ENCODE assay signal across 9 cellular contexts in the genomic region with DNA sequence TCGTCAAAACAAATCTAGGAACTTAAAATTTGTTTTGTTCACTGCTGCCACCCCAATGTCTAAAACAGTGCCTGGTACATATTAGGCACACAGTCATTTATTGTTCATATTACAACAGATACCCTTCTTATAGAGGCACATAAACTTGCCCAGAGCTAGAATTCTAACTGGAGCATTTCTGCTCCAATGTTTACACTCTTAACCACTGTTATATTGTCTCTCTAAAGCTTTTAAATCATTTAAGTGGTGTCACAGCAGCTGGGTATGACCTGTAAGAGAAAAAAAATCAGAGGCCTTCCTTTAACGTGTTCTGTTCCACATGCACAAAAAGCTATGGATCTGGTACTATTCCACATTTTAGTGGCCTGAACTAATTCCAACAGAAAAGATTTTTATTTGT. TPM values are rescaled to one million over a fixed set of nuclear protein-coding genes. Genes with fewer than 3 reads are reported as not detected.
A peak's percentile ranks its signal among the peaks of the same experiment; 100 is the strongest.
DNase-seq lines count a peak whose midpoint lies in the region; TF ChIP-seq lines count a peak whose summit lies in the region.
"Had no signal": no experiment of that assay in that cellular context is flagged by ENCODE, and none has a peak within 500 bp of the region (broad histone marks: within the 10 kb centered on the region; RNA-seq: fewer than 3 reads in every experiment).

No MANE protein-coding gene starts in this region.

- H3K9ac ChIP-seq in liver (ENCODE audit: low read depth in 1 of 2, low read length in 2 of 2): peak overlapping the region; percentile 99 to 100

- no peak for TF ChIP-seq POLR2A in adrenal gland (IDR thresholded peaks at IDR 0.05)

- H3K27me3 ChIP-seq in adrenal gland (no peaks in the 10 kb centered on the region), liver (ENCODE audit: control insufficient read depth in 4 of 4, insufficient read depth in 4 of 4, low read length in 3 of 4) (no peaks in the 10 kb centered on the region), tibial artery (no peaks in the 10 kb centered on the region)

- POLR2A ChIA-PET in activated CD4-positive, alpha-beta memory T cell treated with anti-CD3 and anti-CD28 coated beads, Interleukin-2, amount 10 ng/mL, durations not matched to agents 7 days and 5 days (lab: Charles Lee): interaction anchor here (1.1 to 15.1 kb wide), 6 partner anchors 7 to 195 kb away, joined by 3 to 510 read pairs (median 36); a partner anchor contains a TSS
- POLR2A ChIA-PET in activated CD4-positive, alpha-beta memory T cell treated with anti-CD3 and anti-CD28 coated beads for 36 hours (lab: Charles Lee): interaction anchor here (0.5 to 6.7 kb wide), 6 partner anchors 6 to 479 kb away, joined by 3 to 147 read pairs (median 4); a partner anchor contains a TSS

- WGBS in adrenal gland, 4 donors: 5 to 6% (median 5%) methylated on average over 2 of the region's 2 CpGs
- under 1% methylated on average over 2 of the region's 2 CpGs for WGBS in liver

- no peaks in the 10 kb centered on the region for H3K9me3 ChIP-seq in adrenal gland (replicated peaks in 1 of 3)
- no peaks in the 10 kb centered on the region for H3K9me3 ChIP-seq in liver (ENCODE audit: control insufficient read depth in 4 of 4, low read length in 3 of 4)
- no peaks in the 10 kb centered on the region for H3K9me3 ChIP-seq in tibial artery

- no peak overlapping the region for H3K4me3 Mint-ChIP-seq in activated CD4-positive, alpha-beta memory T cell treated with anti-CD3 and anti-CD28 coated beads, Interleukin-2, amount 10 ng/mL, durations not matched to agents 7 days and 5 days
- no peak overlapping the region for H3K4me3 Mint-ChIP-seq in activated CD4-positive, alpha-beta memory T cell treated with anti-CD3 and anti-CD28 coated beads for 36 hours
- H3K4me3 Mint-ChIP-seq in activated naive CD4-positive, alpha-beta T cell treated with anti-CD3 and anti-CD28 coated beads for 36 hours: no peak overlapping the region

- H3K27ac ChIP-seq in adrenal gland (peak overlapping the region in 4 of 5 donors; percentile 99 to 100 (median 100)), liver (ENCODE audit: low read depth in 1 of 2, low read length in 2 of 2) (peak overlapping the region; percentile 100), tibial artery (peak overlapping the region; percentile 99 to 100)

- TF ChIP-seq CTCF in adrenal gland (IDR thresholded peaks at IDR 0.05) (no peak), liver (IDR thresholded peaks at IDR 0.05; ENCODE audit: low read depth, low read length, missing input control) (no peak), tibial artery (IDR thresholded peaks at IDR 0.05) (no peak)

- peak overlapping the region; percentile 63 for H3K27ac Mint-ChIP-seq in activated CD4-positive, alpha-beta memory T cell treated with anti-CD3 and anti-CD28 coated beads, Interleukin-2, amount 10 ng/mL, durations not matched to agents 7 days and 5 days
- H3K27ac Mint-ChIP-seq in activated CD4-positive, alpha-beta memory T cell treated with anti-CD3 and anti-CD28 coated beads for 36 hours: no peak overlapping the region
- H3K27ac Mint-ChIP-seq in activated naive CD4-positive, alpha-beta T cell treated with anti-CD3 and anti-CD28 coated beads for 36 hours: no peak overlapping the region

- intact Hi-C loops in activated CD4-positive, alpha-beta memory T cell treated with anti-CD3 and anti-CD28 coated beads for 36 hours (cut with micrococcal nuclease): no loop called here
- intact Hi-C loops in adrenal gland (cut with DNase I): no loop called here
- intact Hi-C loops in tibial artery (cut with DNase I; ENCODE audit: low total_unique reads): loop anchor here (10.0 kb wide), 1 partner anchor 60 kb away; a partner anchor contains a TSS
- intact Hi-C loops in activated naive CD4-positive, alpha-beta T cell treated with anti-CD3 and anti-CD28 coated beads for 36 hours (cut with micrococcal nuclease): no loop called here

- peaks cover 47% of the 10 kb centered on the region for H3K36me3 Mint-ChIP-seq in activated CD4-positive, alpha-beta memory T cell treated with anti-CD3 and anti-CD28 coated beads, Interleukin-2, amount 10 ng/mL, durations not matched to agents 7 days and 5 days (ENCODE audit: low read depth)
- H3K36me3 Mint-ChIP-seq in activated CD4-positive, alpha-beta memory T cell treated with anti-CD3 and anti-CD28 coated beads for 36 hours: peaks cover 46% of the 10 kb centered on the region
- peaks cover 40% of the 10 kb centered on the region for H3K36me3 Mint-ChIP-seq in activated naive CD4-positive, alpha-beta T cell treated with anti-CD3 and anti-CD28 coated beads for 36 hours (ENCODE audit: low read depth)

- no peaks in the 10 kb centered on the region for H3K36me3 ChIP-seq in adrenal gland (replicated peaks in 1 of 2)
- peaks cover 0 to 2% (median 0%) of the 10 kb centered on the region in 4 donors for H3K36me3 ChIP-seq in liver (ENCODE audit: control insufficient read depth in 4 of 4, insufficient read depth in 3 of 4, low read depth in 1 of 4, low read length in 3 of 4)
- no peaks in the 10 kb centered on the region for H3K36me3 ChIP-seq in tibial artery

- H3K27me3 Mint-ChIP-seq in activated CD4-positive, alpha-beta memory T cell treated with anti-CD3 and anti-CD28 coated beads, Interleukin-2, amount 10 ng/mL, durations not matched to agents 7 days and 5 days: no peaks in the 10 kb centered on the region
- H3K27me3 Mint-ChIP-seq in activated CD4-positive, alpha-beta memory T cell treated with anti-CD3 and anti-CD28 coated beads for 36 hours: no peaks in the 10 kb centered on the region
- H3K27me3 Mint-ChIP-seq in activated naive CD4-positive, alpha-beta T cell treated with anti-CD3 and anti-CD28 coated beads for 36 hours (ENCODE audit: low read depth): no peaks in the 10 kb centered on the region

- H3K4me3 ChIP-seq in adrenal gland (peak overlapping the region in 3 of 4 donors; percentile 19 to 95 (median 84)), liver (ENCODE audit: low read depth in 1 of 3, low read length in 3 of 3) (peak overlapping the region; percentile 78 to 99 (median 98)), tibial artery (peak overlapping the region; percentile 75 to 76)

- no peaks in the 10 kb centered on the region for H3K9me3 Mint-ChIP-seq in activated CD4-positive, alpha-beta memory T cell treated with anti-CD3 and anti-CD28 coated beads, Interleukin-2, amount 10 ng/mL, durations not matched to agents 7 days and 5 days
- no peaks in the 10 kb centered on the region for H3K9me3 Mint-ChIP-seq in activated CD4-positive, alpha-beta memory T cell treated with anti-CD3 and anti-CD28 coated beads for 36 hours
- H3K9me3 Mint-ChIP-seq in activated naive CD4-positive, alpha-beta T cell treated with anti-CD3 and anti-CD28 coated beads for 36 hours: no peaks in the 10 kb centered on the region

- peaks cover 60% of the 10 kb centered on the region for H3K4me1 Mint-ChIP-seq in activated CD4-positive, alpha-beta memory T cell treated with anti-CD3 and anti-CD28 coated beads, Interleukin-2, amount 10 ng/mL, durations not matched to agents 7 days and 5 days
- H3K4me1 Mint-ChIP-seq in activated CD4-positive, alpha-beta memory T cell treated with anti-CD3 and anti-CD28 coated beads for 36 hours (ENCODE audit: low read depth): peaks cover 49% of the 10 kb centered on the region
- H3K4me1 Mint-ChIP-seq in activated naive CD4-positive, alpha-beta T cell treated with anti-CD3 and anti-CD28 coated beads for 36 hours (ENCODE audit: low read depth): peaks cover 51% of the 10 kb centered on the region

- CTCF ChIA-PET in activated CD4-positive, alpha-beta memory T cell treated with anti-CD3 and anti-CD28 coated beads, Interleukin-2, amount 10 ng/mL, durations not matched to agents 7 days and 5 days (lab: Charles Lee): interaction anchor here (0.8 to 3.1 kb wide), 3 partner anchors 43 to 267 kb away, joined by 3 to 12 read pairs (median 8); a partner anchor contains a TSS
- CTCF ChIA-PET in activated CD4-positive, alpha-beta memory T cell treated with anti-CD3 and anti-CD28 coated beads for 36 hours (lab: Charles Lee): interaction anchor here (1.1 to 2.0 kb wide), 6 partner anchors 45 to 313 kb away, joined by 3 to 7 read pairs (median 3); a partner anchor contains a TSS
- CTCF ChIA-PET in activated naive CD4-positive, alpha-beta T cell treated with anti-CD3 and anti-CD28 coated beads for 36 hours (lab: Charles Lee): interaction anchor here (1.5 kb wide), 1 partner anchor 171 kb away, joined by 3 read pairs; no protein-coding TSS in a partner anchor

- H3K4me1 ChIP-seq in adrenal gland (replicated peaks in 1 of 2) (peaks cover 50 to 61% of the 10 kb centered on the region in 2 donors), liver (ENCODE audit: control insufficient read depth in 4 of 4, insufficient read depth in 4 of 4, low read length in 3 of 4) (peaks cover 10 to 55% (median 37%) of the 10 kb centered on the region in 4 donors), tibial artery (peaks cover 0 to 58% (median 29%) of the 10 kb centered on the region in 4 donors)

- no peak for DNase-seq in activated CD4-positive, alpha-beta memory T cell treated with anti-CD3 and anti-CD28 coated beads, Interleukin-2, amount 10 ng/mL, durations not matched to agents 7 days and 5 days
- DNase-seq in activated CD4-positive, alpha-beta memory T cell treated with anti-CD3 and anti-CD28 coated beads for 36 hours: no peak
- DNase-seq in adrenal gland (no peak), tibial artery (no peak), NCI-H1092 (lab: John Stamatoyannopoulos, UW) (no peak)
- no peak for DNase-seq in stimulated activated CD4-positive, alpha-beta T cell treated with anti-CD3 and anti-CD28 coated beads, Interleukin-4, amount 100 ng/mL, for 24 hours
- DNase-seq in activated naive CD4-positive, alpha-beta T cell treated with anti-CD3 and anti-CD28 coated beads for 36 hours: no peak
- DNase-seq: DMS 273 treated with DMSO at 0.1 percent for 48 hours had no signal

- no peak for TF ChIP-seq RAD21 in liver (IDR thresholded peaks at IDR 0.05)

TF ChIP-seq in liver, 16 proteins besides CTCF, POLR2A, EP300 and RAD21 (continues in another document):
- TF ChIP-seq FOXA2 (IDR thresholded peaks at IDR 0.05): no peak

RNA-seq across cellular contexts. Expression of a gene that starts 3.0 kb away (rescaled TPM):
- 100 to 1,000 TPM; 378 to 380 TPM for total RNA-seq in activated CD4-positive, alpha-beta memory T cell treated with anti-CD3 and anti-CD28 coated beads, Interleukin-2, amount 10 ng/mL, durations not matched to agents 7 days and 5 days
- 100 to 1,000 TPM; 415 to 447 TPM for total RNA-seq in activated CD4-positive, alpha-beta memory T cell treated with anti-CD3 and anti-CD28 coated beads for 36 hours
- 100 to 1,000 TPM; 318 to 523 (median 398) TPM for total RNA-seq in adrenal gland
- polyA plus RNA-seq in adrenal gland: 100 to 1,000 TPM; 178 to 709 (median 214) TPM
- 100 to 1,000 TPM; 166 to 231 TPM for total RNA-seq in liver
- polyA plus RNA-seq in liver: 100 to 1,000 TPM; 133 to 134 TPM
- total RNA-seq in activated naive CD4-positive, alpha-beta T cell treated with anti-CD3 and anti-CD28 coated beads for 36 hours: 100 to 1,000 TPM; 447 to 450 TPM

RNA-seq across cellular contexts. Expression of a gene that starts 44.4 kb away (rescaled TPM):
- 10 to 100 TPM; 37.9 to 39.8 TPM for total RNA-seq in activated CD4-positive, alpha-beta memory T cell treated with anti-CD3 and anti-CD28 coated beads, Interleukin-2, amount 10 ng/mL, durations not matched to agents 7 days and 5 days
- 10 to 100 TPM; 28.5 to 32.8 TPM for total RNA-seq in activated CD4-positive, alpha-beta memory T cell treated with anti-CD3 and anti-CD28 coated beads for 36 hours
- total RNA-seq in adrenal gland (10 to 100 TPM; 20.5 to 50.4 (median 34.3) TPM), liver (10 to 100 TPM; 31.5 to 70.5 TPM)
- polyA plus RNA-seq in adrenal gland (10 to 100 TPM; 13.5 to 64.6 (median 13.7) TPM), liver (10 to 100 TPM; 39.3 to 83.2 TPM)
- total RNA-seq in activated naive CD4-positive, alpha-beta T cell treated with anti-CD3 and anti-CD28 coated beads for 36 hours: 10 to 100 TPM; 25.1 to 25.7 TPM
